In genomic region chr15:90400005-90400758, GRCh38 we compare ENCODE assay signal across 7 cellular contexts. TPM values are rescaled to one million over a fixed set of nuclear protein-coding genes. Genes with fewer than 3 reads are reported as not detected.
DNase-seq lines count a peak whose midpoint lies in the region; ATAC-seq and TF ChIP-seq lines count a peak whose summit lies in the region.

No MANE protein-coding gene starts in this region.

- H3K79me2 ChIP-seq in H9 (ENCODE audit: insufficient read depth, low read length): peaks cover 24% of the 10 kb centered on the region; the same call in 1 of the 2 replicates

- DNase-seq in H9 (no peak), RPMI7951 (ENCODE audit: low read depth) (peak; percentile 18), fibroblast of villous mesenchyme (ENCODE audit: low read depth) (peak; percentile 58), spleen (no peak), DMS153 (lab: John Stamatoyannopoulos, UW) (no peak), AG08395 (ENCODE audit: low spot score) (no peak)

- intact Hi-C loops in spleen (cut with DNase I; ENCODE audit: low total_unique reads): no loop called here

- peak overlapping the region; percentile 50 for H3K18ac ChIP-seq in H9 (ENCODE audit: insufficient read length, low read depth, low read length)

- no peak for ATAC-seq in HG02678 (IDR thresholded peaks at IDR 0.05; ENCODE audit: unreplicated experiment)

- no peak overlapping the region for H2BK20ac ChIP-seq in H9 (ENCODE audit: low read depth, low read length, poor library complexity, severe bottlenecking)

- H3K4me3 ChIP-seq in fibroblast of villous mesenchyme (ENCODE audit: low read depth, low read length) (peak overlapping the region; percentile 13), spleen (peak overlapping the region in 2 of 8 donors; percentile 3 to 59)

- no peak overlapping the region for H4K91ac ChIP-seq in H9 (ENCODE audit: insufficient read length, low read depth, low read length)

- peaks cover 50% of the 10 kb centered on the region in 2 experiments for H3K4me1 Mint-ChIP-seq in H9

- no peak for TF ChIP-seq CTCF in H9 (conservative IDR thresholded peaks at IDR 0.05)
- no peak for TF ChIP-seq CTCF in fibroblast of villous mesenchyme (IDR thresholded peaks at IDR 0.05; ENCODE audit: insufficient read depth, low read depth, low read length)
- no peak for TF ChIP-seq CTCF in spleen (IDR thresholded peaks at IDR 0.05 in 8 of 11, conservative IDR thresholded peaks at IDR 0.05 in 3 of 11)

- H2BK120ac ChIP-seq in H9 (ENCODE audit: low read depth, low read length, poor library complexity, severe bottlenecking): peak overlapping the region; percentile 63

- H3K79me1 ChIP-seq in H9 (ENCODE audit: insufficient read depth, low read depth, low read length, poor library complexity, severe bottlenecking): no peaks in the 10 kb centered on the region

- peaks cover 5% of the 10 kb centered on the region; the same call in 1 of the 2 replicates for H3K4me1 ChIP-seq in H9 (ENCODE audit: insufficient read depth, low read length)
- H3K4me1 ChIP-seq in spleen: peaks cover 34 to 100% (median 93%) of the 10 kb centered on the region in 6 donors

- H2BK15ac ChIP-seq in H9 (ENCODE audit: low read depth, low read length): no peak overlapping the region

- peaks cover 0 to 4% (median 4%) of the 10 kb centered on the region in 3 experiments; a peak in 3 of 7 replicates for H3K36me3 Mint-ChIP-seq in H9 (ENCODE audit: insufficient read depth in 1 of 3, low read depth in 3 of 3)

- H3K36me3 ChIP-seq in spleen: peaks cover 0 to 10% (median 0%) of the 10 kb centered on the region in 6 donors

- no peak overlapping the region; the same call in 1 of the 2 replicates for H3K14ac ChIP-seq in H9 (ENCODE audit: insufficient read depth, low read length)

- H3T11ph ChIP-seq in H9 (ENCODE audit: low read length): peak overlapping the region; percentile 74

- H3K4me2 ChIP-seq in H9 (ENCODE audit: insufficient read depth, insufficient read length, low read length): peak overlapping the region; percentile 3

- H4K20me1 ChIP-seq in H9 (ENCODE audit: control insufficient read depth, insufficient read depth, insufficient read length): no peaks in the 10 kb centered on the region

- H3K9me3 Mint-ChIP-seq in H9: no peaks in the 10 kb centered on the region

- H3K27ac Mint-ChIP-seq in H9: peak overlapping the region; percentile 92 to 97 (median 95)

- no peaks in the 10 kb centered on the region; the same call in 1 of the 2 replicates for H3K27me3 Mint-ChIP-seq in H9 (ENCODE audit: low read depth)

- H3K27ac ChIP-seq in H9 (ENCODE audit: insufficient read length, low read depth, low read length): peak overlapping the region; percentile 50
- H3K27ac ChIP-seq in spleen: peak overlapping the region; percentile 29 to 94 (median 88)

- no peak overlapping the region for H2AFZ ChIP-seq in H9 (ENCODE audit: low read length)

- no peak overlapping the region for H3K23ac ChIP-seq in H9 (ENCODE audit: insufficient read length, low read depth, low read length)

- H2BK12ac ChIP-seq in H9 (ENCODE audit: insufficient read length, low read depth, low read length): no peak overlapping the region

- no peak overlapping the region for H4K8ac ChIP-seq in H9 (replicated peaks; ENCODE audit: insufficient read length, low read depth, low read length)

- no peak overlapping the region for H3K4me3 Mint-ChIP-seq in H9

- H2BK5ac ChIP-seq in H9 (ENCODE audit: insufficient read length, low read length): no peak overlapping the region

- H3K56ac ChIP-seq in H9 (ENCODE audit: insufficient read length, low read depth, low read length): no peak overlapping the region

- H3K23me2 ChIP-seq in H9 (ENCODE audit: insufficient read length, low read depth, low read length, poor library complexity, severe bottlenecking): no peaks in the 10 kb centered on the region

- H3K9me3 ChIP-seq in H9 (ENCODE audit: control insufficient read depth, low read depth, low read length) (no peaks in the 10 kb centered on the region), spleen (no peaks in the 10 kb centered on the region)

- no peak overlapping the region for H3K9ac ChIP-seq in H9 (ENCODE audit: extremely low read depth, insufficient read length, low read length)

- no peak overlapping the region for H2AK5ac ChIP-seq in H9 (ENCODE audit: insufficient read length, low read length)

- TF ChIP-seq POLR2A in spleen (IDR thresholded peaks at IDR 0.05): no peak

- no peaks in the 10 kb centered on the region for H3K27me3 ChIP-seq in H9 (ENCODE audit: insufficient read depth, low read length)
- no peaks in the 10 kb centered on the region for H3K27me3 ChIP-seq in spleen (replicated peaks in 1 of 7)

- no peak overlapping the region for H4K5ac ChIP-seq in H9 (ENCODE audit: insufficient read length, low read depth, low read length)

- H3K4ac ChIP-seq in H9 (ENCODE audit: low read depth, low read length): no peak overlapping the region; the same call in 1 of the 2 replicates

- no CpG with 5 or more reads among the region's 7 CpGs for WGBS in H9 (ENCODE audit: extremely low coverage, insufficient read length, low lambda C conversion rate)
- WGBS in spleen, 5 donors: 58 to 67% (median 62%) methylated on average over 7 of the region's 7 CpGs

RNA-seq across cellular contexts. Expression of gene IQGAP1, which starts 12.1 kb away (rescaled TPM):
- total RNA-seq in H9 (2021) (67.0 and 72.4 TPM in 2 replicates), fibroblast of villous mesenchyme (265 and 297 TPM in 2 replicates), spleen (100 to 1,000 TPM; 190 to 282 (median 261) TPM)
- total RNA-seq in RPMI7951 (2014; rRNA removed; shearing (Covaris generic)): 234 and 273 TPM in 2 replicates
- polyA plus RNA-seq in spleen: 10 to 100 TPM; 48.1 to 72.0 (median 51.6) TPM

RNA-seq across cellular contexts. Expression of gene ZNF774, which starts 48.1 kb away (rescaled TPM):
- 1.0 and 2.5 TPM in 2 replicates for total RNA-seq in H9 (2021)
- 2.9 and 3.7 TPM in 2 replicates for total RNA-seq in RPMI7951 (2014; rRNA removed; shearing (Covaris generic))
- total RNA-seq in fibroblast of villous mesenchyme: 1.6 and 1.7 TPM in 2 replicates
- 1 to 10 TPM in 6 of 7 donors, under 1 TPM in 1; 0.77 to 4.2 (median 1.8) TPM for total RNA-seq in spleen
- polyA plus RNA-seq in spleen: under 1 TPM; 0.17 to 0.29 (median 0.20) TPM

Comparison
In these comparisons a context has a peak if more than half of its experiments do, and no peak if none do; other contexts are left out.
1. DNase-seq: peak in RPMI7951 (single experiment) and fibroblast of villous mesenchyme (single experiment); none in H9 (single experiment), spleen (single experiment), DMS153 (single experiment) and AG08395 (single experiment).